Comparison of ENCODE assay signal across 1 cellular context in the genomic region with DNA sequence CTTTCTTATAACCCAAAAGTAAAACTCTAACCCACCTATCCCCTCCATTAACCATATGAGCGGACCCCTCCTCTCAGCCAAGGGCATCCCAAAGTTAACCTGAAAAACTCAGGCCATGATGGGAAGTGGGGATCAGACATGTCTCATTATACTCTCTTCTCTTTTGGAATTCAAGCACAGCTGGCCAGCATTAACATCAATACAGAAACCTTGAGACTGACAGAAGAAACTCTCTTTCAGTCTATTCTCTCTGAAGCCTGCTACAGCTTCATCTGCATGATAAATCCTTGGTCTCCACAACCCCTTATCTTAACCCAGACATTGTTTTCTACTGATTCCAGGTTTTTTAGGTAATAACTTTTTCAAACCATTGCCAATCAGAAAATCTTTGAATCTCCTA.
TF ChIP-seq lines count a peak whose summit lies in the region.

No MANE protein-coding gene starts in this region.

TF ChIP-seq in GM23338, 12 proteins besides CTCF, POLR2A, EP300 and RAD21 (continued from another document):
- TF ChIP-seq, protein P1, sequence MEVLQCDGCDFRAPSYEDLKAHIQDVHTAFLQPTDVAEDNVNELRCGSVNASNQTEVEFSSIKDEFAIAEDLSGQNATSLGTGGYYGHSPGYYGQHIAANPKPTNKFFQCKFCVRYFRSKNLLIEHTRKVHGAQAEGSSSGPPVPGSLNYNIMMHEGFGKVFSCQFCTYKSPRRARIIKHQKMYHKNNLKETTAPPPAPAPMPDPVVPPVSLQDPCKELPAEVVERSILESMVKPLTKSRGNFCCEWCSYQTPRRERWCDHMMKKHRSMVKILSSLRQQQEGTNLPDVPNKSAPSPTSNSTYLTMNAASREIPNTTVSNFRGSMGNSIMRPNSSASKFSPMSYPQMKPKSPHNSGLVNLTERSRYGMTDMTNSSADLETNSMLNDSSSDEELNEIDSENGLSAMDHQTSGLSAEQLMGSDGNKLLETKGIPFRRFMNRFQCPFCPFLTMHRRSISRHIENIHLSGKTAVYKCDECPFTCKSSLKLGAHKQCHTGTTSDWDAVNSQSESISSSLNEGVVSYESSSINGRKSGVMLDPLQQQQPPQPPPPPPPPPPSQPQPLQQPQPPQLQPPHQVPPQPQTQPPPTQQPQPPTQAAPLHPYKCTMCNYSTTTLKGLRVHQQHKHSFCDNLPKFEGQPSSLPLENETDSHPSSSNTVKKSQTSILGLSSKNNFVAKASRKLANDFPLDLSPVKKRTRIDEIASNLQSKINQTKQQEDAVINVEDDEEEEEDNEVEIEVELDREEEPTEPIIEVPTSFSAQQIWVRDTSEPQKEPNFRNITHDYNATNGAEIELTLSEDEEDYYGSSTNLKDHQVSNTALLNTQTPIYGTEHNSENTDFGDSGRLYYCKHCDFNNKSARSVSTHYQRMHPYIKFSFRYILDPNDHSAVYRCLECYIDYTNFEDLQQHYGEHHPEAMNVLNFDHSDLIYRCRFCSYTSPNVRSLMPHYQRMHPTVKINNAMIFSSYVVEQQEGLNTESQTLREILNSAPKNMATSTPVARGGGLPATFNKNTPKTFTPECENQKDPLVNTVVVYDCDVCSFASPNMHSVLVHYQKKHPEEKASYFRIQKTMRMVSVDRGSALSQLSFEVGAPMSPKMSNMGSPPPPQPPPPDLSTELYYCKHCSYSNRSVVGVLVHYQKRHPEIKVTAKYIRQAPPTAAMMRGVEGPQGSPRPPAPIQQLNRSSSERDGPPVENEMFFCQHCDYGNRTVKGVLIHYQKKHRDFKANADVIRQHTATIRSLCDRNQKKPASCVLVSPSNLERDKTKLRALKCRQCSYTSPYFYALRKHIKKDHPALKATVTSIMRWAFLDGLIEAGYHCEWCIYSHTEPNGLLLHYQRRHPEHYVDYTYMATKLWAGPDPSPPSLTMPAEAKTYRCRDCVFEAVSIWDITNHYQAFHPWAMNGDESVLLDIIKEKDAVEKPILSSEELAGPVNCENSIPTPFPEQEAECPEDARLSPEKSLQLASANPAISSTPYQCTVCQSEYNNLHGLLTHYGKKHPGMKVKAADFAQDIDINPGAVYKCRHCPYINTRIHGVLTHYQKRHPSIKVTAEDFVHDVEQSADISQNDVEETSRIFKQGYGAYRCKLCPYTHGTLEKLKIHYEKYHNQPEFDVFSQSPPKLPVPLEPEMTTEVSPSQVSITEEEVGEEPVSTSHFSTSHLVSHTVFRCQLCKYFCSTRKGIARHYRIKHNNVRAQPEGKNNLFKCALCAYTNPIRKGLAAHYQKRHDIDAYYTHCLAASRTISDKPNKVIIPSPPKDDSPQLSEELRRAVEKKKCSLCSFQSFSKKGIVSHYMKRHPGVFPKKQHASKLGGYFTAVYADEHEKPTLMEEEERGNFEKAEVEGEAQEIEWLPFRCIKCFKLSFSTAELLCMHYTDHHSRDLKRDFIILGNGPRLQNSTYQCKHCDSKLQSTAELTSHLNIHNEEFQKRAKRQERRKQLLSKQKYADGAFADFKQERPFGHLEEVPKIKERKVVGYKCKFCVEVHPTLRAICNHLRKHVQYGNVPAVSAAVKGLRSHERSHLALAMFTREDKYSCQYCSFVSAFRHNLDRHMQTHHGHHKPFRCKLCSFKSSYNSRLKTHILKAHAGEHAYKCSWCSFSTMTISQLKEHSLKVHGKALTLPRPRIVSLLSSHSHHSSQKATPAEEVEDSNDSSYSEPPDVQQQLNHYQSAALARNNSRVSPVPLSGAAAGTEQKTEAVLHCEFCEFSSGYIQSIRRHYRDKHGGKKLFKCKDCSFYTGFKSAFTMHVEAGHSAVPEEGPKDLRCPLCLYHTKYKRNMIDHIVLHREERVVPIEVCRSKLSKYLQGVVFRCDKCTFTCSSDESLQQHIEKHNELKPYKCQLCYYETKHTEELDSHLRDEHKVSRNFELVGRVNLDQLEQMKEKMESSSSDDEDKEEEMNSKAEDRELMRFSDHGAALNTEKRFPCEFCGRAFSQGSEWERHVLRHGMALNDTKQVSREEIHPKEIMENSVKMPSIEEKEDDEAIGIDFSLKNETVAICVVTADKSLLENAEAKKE (CRISPR knock-in tag; IDR thresholded peaks at IDR 0.05), result no peak
TF ChIP-seq in GM23338: peak in this region for 0.
